ENCODE assay signal across 8 cellular contexts in the genomic region with DNA sequence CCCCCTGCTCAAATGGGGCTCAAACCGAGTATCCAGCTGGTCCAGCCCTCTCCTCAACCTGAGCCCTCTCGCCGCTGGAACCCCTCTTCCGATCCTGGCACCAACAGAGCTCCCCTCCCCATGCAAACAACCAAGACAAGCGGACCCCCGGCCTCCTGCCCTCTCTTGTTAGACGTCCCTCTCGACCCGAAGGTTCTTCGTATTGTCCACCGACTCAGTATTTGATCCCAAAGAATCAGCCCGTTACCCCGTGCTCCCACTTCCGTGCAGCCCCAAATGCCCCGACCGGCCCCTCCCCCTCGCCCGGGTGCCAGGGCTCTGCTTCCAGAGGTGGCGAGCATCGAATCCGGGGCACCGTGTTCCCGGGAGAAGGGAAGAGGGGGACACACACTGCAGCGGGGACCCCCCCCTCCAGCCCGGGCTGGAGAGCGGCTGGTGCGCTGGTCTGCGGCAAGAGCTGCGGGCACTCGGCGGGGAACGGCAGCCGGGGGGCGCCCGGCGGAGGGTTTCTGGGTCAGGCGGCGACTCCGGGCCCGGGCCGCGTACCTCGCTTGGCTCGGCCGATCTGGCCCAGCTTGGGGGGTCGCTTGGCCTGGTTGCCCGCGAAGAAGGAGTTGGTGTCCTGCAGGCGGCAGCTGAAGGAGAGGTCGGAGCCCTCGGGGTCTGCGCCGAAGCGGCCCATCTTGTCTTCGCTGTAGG. TPM values are rescaled to one million over a fixed set of nuclear protein-coding genes. Genes with fewer than 3 reads are reported as not detected.
DNase-seq lines count a peak whose midpoint lies in the region; ATAC-seq and TF ChIP-seq lines count a peak whose summit lies in the region.

No MANE protein-coding gene starts in this region.

- H3K9me3 Mint-ChIP-seq in T-helper 2 cell treated with Interferon-gamma antibody and Interleukin-4, amounts not matched to agents 5 μg/mL and 100 μg/mL, for 36 hours = no peaks in the 10 kb centered on the region

- TF ChIP-seq EP300 in esophagus muscularis mucosa (IDR thresholded peaks at IDR 0.05) = no peak

- no peak for DNase-seq in T-helper 2 cell treated with Interferon-gamma antibody and Interleukin-4, amounts not matched to agents 5 μg/mL and 100 μg/mL, for 36 hours (ENCODE audit: low spot score)
- DNase-seq in T-helper 2 cell = no peak
- no peak for DNase-seq in SK-N-MC (ENCODE audit: low read depth, low spot score)
- no peak for DNase-seq in esophagus muscularis mucosa (ENCODE audit: extremely low spot score)
- DNase-seq in germinal center (ENCODE audit: low spot score) = no peak

- H3K36me3 Mint-ChIP-seq in T-helper 2 cell treated with Interferon-gamma antibody and Interleukin-4, amounts not matched to agents 5 μg/mL and 100 μg/mL, for 36 hours (ENCODE audit: low read depth) = peaks cover 11% of the 10 kb centered on the region

- H3K27ac ChIP-seq in SK-N-MC = no peak overlapping the region
- H3K27ac ChIP-seq in esophagus muscularis mucosa (replicated peaks in 1 of 4) = no peak overlapping the region
- H3K27ac ChIP-seq in skin epidermis = no peak overlapping the region

- no peaks in the 10 kb centered on the region for H3K9me3 ChIP-seq in SK-N-MC (ENCODE audit: low read depth, low read length)
- H3K9me3 ChIP-seq in esophagus muscularis mucosa = no peaks in the 10 kb centered on the region

- H3K4me3 Mint-ChIP-seq in T-helper 2 cell treated with Interferon-gamma antibody and Interleukin-4, amounts not matched to agents 5 μg/mL and 100 μg/mL, for 36 hours = peak overlapping the region; percentile 80

- H3K27me3 Mint-ChIP-seq in T-helper 2 cell treated with Interferon-gamma antibody and Interleukin-4, amounts not matched to agents 5 μg/mL and 100 μg/mL, for 36 hours (ENCODE audit: low read depth) = peaks cover 45% of the 10 kb centered on the region

- intact Hi-C loops in esophagus muscularis mucosa (cut with DNase I) = no loop called here

- peaks cover 15% of the 10 kb centered on the region for H3K4me1 Mint-ChIP-seq in T-helper 2 cell treated with Interferon-gamma antibody and Interleukin-4, amounts not matched to agents 5 μg/mL and 100 μg/mL, for 36 hours (ENCODE audit: low read depth)

- H3K27me3 ChIP-seq in esophagus muscularis mucosa = peaks cover 11 to 85% (median 46%) of the 10 kb centered on the region in 4 donors

- H3K4me1 ChIP-seq in esophagus muscularis mucosa = peaks cover 27 to 38% (median 35%) of the 10 kb centered on the region in 4 donors

- no peak for TF ChIP-seq POLR2A in esophagus muscularis mucosa (IDR thresholded peaks at IDR 0.05; ENCODE audit: low read depth)

- no peak for TF ChIP-seq CTCF in esophagus muscularis mucosa (IDR thresholded peaks at IDR 0.05)

- ATAC-seq in GM19324 (IDR thresholded peaks at IDR 0.05; ENCODE audit: low FRiP score, unreplicated experiment) (no peak), HG03342 (IDR thresholded peaks at IDR 0.05; ENCODE audit: unreplicated experiment) (no peak)

- H3K27ac Mint-ChIP-seq in T-helper 2 cell treated with Interferon-gamma antibody and Interleukin-4, amounts not matched to agents 5 μg/mL and 100 μg/mL, for 36 hours = peak overlapping the region; percentile 57

- H3K4me3 ChIP-seq in SK-N-MC = peak overlapping the region; percentile 75
- peak overlapping the region; percentile 49 to 63 (median 50) for H3K4me3 ChIP-seq in esophagus muscularis mucosa
- H3K4me3 ChIP-seq in skin epidermis = peak overlapping the region; percentile 33 to 52 (median 46)

- H3K36me3 ChIP-seq in SK-N-MC (ENCODE audit: insufficient read depth, low read length) (no peaks in the 10 kb centered on the region), esophagus muscularis mucosa (peaks cover 0 to 8% (median 0%) of the 10 kb centered on the region in 4 donors)

- no peak overlapping the region for H3K9ac ChIP-seq in SK-N-MC (ENCODE audit: insufficient read length)

- WGBS in esophagus muscularis mucosa = 1% methylated on average over 18 of the region's 55 CpGs

RNA-seq across cellular contexts. Expression of a gene that starts 0.6 kb away (rescaled TPM):
- total RNA-seq in esophagus muscularis mucosa = not detected

RNA-seq across cellular contexts. Expression of a gene that starts 11.2 kb away (rescaled TPM):
- total RNA-seq in esophagus muscularis mucosa = 1 to 10 TPM; 3.3 to 4.9 (median 3.7) TPM

RNA-seq across cellular contexts. Expression of a gene that starts 12.0 kb away (rescaled TPM):
- total RNA-seq in esophagus muscularis mucosa = 10 to 100 TPM; 35.6 to 48.5 (median 39.8) TPM

RNA-seq across cellular contexts. Expression of a gene that starts 15.1 kb away (rescaled TPM):
- under 1 TPM; 0.42 to 0.69 (median 0.56) TPM for total RNA-seq in esophagus muscularis mucosa

RNA-seq across cellular contexts. Expression of a gene that starts 31.3 kb away (rescaled TPM):
- under 1 TPM in 3 of 4 donors, not detected in 1; 0.17 to 0.33 (median 0.32) TPM for total RNA-seq in esophagus muscularis mucosa
